ENCODE assay signal across 18 cellular contexts in the genomic region with DNA sequence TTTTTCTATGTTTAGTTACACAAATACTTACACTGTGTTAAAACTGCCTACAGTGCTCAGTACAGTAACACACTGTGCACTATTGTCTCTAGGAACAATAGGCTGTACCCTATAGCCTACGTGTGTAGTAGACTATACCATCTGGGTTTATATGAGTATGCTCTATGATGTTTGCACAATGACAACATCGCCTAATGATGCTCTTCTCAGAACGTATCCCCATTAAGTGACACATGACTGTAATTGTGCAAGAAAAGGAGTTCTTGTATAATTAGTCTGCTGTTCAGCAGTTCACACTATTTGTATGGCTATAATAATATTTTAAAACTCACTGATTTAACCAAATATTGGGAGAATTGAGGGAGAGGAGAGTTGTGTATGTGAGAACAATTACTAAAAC.
"Had no signal": no experiment of that assay in that cellular context is flagged by ENCODE, and none has a peak within 500 bp of the region (broad histone marks: within the 10 kb centered on the region; RNA-seq: fewer than 3 reads in every experiment).

No MANE protein-coding gene starts in this region.

- H3K36me3 ChIP-seq: esophagus muscularis mucosa, left ventricle myocardium inferior, spleen, vagina had no signal

- H3K27me3 ChIP-seq: esophagus muscularis mucosa, hepatocyte, spleen, testis, vagina had no signal

- H3K27ac ChIP-seq: esophagus muscularis mucosa, hepatocyte, left ventricle myocardium inferior, spleen, testis, vagina had no signal

- ATAC-seq: natural killer cell had no signal

- H3K4me3 ChIP-seq: esophagus muscularis mucosa, hepatocyte, left ventricle myocardium inferior, spleen, testis, vagina had no signal

- H3K9me3 ChIP-seq: esophagus muscularis mucosa, left ventricle myocardium inferior, spleen, testis, vagina had no signal

- FAIRE-seq: frontal cortex had no signal

- H3K4me1 ChIP-seq: esophagus muscularis mucosa, left ventricle myocardium inferior, spleen, testis, vagina had no signal

- DNase-seq: activated gamma-delta T cell treated with Interleukin-2 at 50 U/mL for 16 hours; activated T-cell treated with anti-CD3 and anti-CD28 coated beads, Interleukin-2, amount 50 U/mL, for 1 hour; aorta; caudate nucleus; effector memory CD4-positive, alpha-beta T cell; glutamatergic neuron; immature natural killer cell; left ventricle myocardium inferior; midbrain; natural killer cell; spleen; stimulated activated CD4-positive, alpha-beta T cell treated with anti-CD3 and anti-CD28 coated beads, Interleukin-4, amount 100 ng/mL, for 1 hour; stimulated activated naive CD4-positive, alpha-beta T cell; testis had no signal
